1 cellular context compared by ENCODE assay signal in genomic region chr5:171367424-171368370, GRCh38.
TF ChIP-seq lines count a peak whose summit lies in the region.

No MANE protein-coding gene starts in this region.

TF ChIP-seq in GM12878, 131 proteins besides CTCF, POLR2A, EP300 and RAD21 (continued from another document):
- peak; percentile 34; the same call in 1 of the 2 replicates for TF ChIP-seq ZNF384 (IDR thresholded peaks at IDR 0.05; ENCODE audit: borderline replicate concordance, low read depth, low read length)
- TF ChIP-seq IKZF2 (IDR thresholded peaks at IDR 0.05): no peak
- no peak for TF ChIP-seq ZNF687 (IDR thresholded peaks at IDR 0.05)
- no peak for TF ChIP-seq ZZZ3 (IDR thresholded peaks at IDR 0.05; ENCODE audit: control insufficient read depth, insufficient read length, low read depth)
- peak; percentile 66 for TF ChIP-seq RUNX3 (IDR thresholded peaks at IDR 0.05; ENCODE audit: low read length)
- no peak for TF ChIP-seq EGR1 (IDR thresholded peaks at IDR 0.05; ENCODE audit: borderline replicate concordance in 1 of 2, low read depth in 2 of 2, low read length in 2 of 2)
- TF ChIP-seq ASH2L (IDR thresholded peaks at IDR 0.05; ENCODE audit: borderline replicate concordance, low read depth): no peak
- no peak for TF ChIP-seq HDAC2 (IDR thresholded peaks at IDR 0.05)
- TF ChIP-seq CREM (IDR thresholded peaks at IDR 0.05; ENCODE audit: low read depth): no peak
- no peak for TF ChIP-seq STAT3 (IDR thresholded peaks at IDR 0.05; ENCODE audit: low read depth, low read length)
- TF ChIP-seq ESRRA (IDR thresholded peaks at IDR 0.05; ENCODE audit: low read length): no peak
TF ChIP-seq in GM12878: peak in this region for 2.
